1 cellular context compared by ENCODE assay signal in genomic region chr19:36849701-36850645, GRCh38.
TF ChIP-seq lines count a peak whose summit lies in the region.

No MANE protein-coding gene starts in this region.

TF ChIP-seq in GM12878, 131 proteins besides CTCF, POLR2A, EP300 and RAD21 (continued from another document):
- TF ChIP-seq ZBTB40 (IDR thresholded peaks at IDR 0.05; ENCODE audit: borderline replicate concordance) (no peak), SKIL (IDR thresholded peaks at IDR 0.05; ENCODE audit: low read depth, poor library complexity, severe bottlenecking) (no peak), BMI1 (IDR thresholded peaks at IDR 0.05; ENCODE audit: borderline replicate concordance) (no peak), ZNF24 (IDR thresholded peaks at IDR 0.05) (no peak)
